In the genomic region with DNA sequence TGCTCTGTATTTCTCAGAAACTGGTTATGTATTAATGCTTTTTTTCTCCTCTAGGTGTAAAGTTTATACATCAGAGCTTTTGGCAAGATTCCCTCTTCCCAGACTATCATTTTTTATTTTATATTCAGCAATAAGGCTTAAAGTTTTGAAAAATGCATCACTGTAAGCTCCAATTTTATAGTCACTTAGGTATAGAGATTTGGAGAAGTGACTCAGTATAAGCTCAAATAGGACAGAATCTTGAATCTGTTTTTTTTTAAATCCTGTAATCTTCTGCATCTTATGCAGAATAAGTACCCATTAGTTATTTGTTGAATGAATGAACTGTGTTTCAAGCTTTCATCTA, we compare ENCODE assay signal across 2 cellular contexts.
TF ChIP-seq lines count a peak whose summit lies in the region.

No MANE protein-coding gene starts in this region.

TF ChIP-seq in HCT116, 20 proteins besides CTCF, POLR2A, EP300 and RAD21 (continued from another document):
- TF ChIP-seq TCF7L2 (IDR thresholded peaks at IDR 0.05; ENCODE audit: borderline replicate concordance, extremely low read depth, insufficient read depth, insufficient read length) (no peak), SRF (IDR thresholded peaks at IDR 0.05; ENCODE audit: low read depth) (no peak)
TF ChIP-seq in HCT116: peak in this region for 0.

TF ChIP-seq in WTC11, 78 proteins besides CTCF, POLR2A, EP300 and RAD21 (continued from another document):
- TF ChIP-seq JUN (CRISPR knock-in tag; IDR thresholded peaks at IDR 0.05) (no peak), NR1H2 (CRISPR knock-in tag; IDR thresholded peaks at IDR 0.05) (no peak), ZNF416 (CRISPR knock-in tag; IDR thresholded peaks at IDR 0.05) (no peak), CBFB (CRISPR knock-in tag; IDR thresholded peaks at IDR 0.05; ENCODE audit: low read depth) (no peak)
- TF ChIP-seq, protein P1, sequence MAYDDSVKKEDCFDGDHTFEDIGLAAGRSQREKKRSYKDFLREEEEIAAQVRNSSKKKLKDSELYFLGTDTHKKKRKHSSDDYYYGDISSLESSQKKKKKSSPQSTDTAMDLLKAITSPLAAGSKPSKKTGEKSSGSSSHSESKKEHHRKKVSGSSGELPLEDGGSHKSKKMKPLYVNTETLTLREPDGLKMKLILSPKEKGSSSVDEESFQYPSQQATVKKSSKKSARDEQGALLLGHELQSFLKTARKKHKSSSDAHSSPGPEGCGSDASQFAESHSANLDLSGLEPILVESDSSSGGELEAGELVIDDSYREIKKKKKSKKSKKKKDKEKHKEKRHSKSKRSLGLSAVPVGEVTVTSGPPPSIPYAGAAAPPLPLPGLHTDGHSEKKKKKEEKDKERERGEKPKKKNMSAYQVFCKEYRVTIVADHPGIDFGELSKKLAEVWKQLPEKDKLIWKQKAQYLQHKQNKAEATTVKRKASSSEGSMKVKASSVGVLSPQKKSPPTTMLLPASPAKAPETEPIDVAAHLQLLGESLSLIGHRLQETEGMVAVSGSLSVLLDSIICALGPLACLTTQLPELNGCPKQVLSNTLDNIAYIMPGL (CRISPR knock-in tag; IDR thresholded peaks at IDR 0.05), result no peak
- TF ChIP-seq, protein P2, sequence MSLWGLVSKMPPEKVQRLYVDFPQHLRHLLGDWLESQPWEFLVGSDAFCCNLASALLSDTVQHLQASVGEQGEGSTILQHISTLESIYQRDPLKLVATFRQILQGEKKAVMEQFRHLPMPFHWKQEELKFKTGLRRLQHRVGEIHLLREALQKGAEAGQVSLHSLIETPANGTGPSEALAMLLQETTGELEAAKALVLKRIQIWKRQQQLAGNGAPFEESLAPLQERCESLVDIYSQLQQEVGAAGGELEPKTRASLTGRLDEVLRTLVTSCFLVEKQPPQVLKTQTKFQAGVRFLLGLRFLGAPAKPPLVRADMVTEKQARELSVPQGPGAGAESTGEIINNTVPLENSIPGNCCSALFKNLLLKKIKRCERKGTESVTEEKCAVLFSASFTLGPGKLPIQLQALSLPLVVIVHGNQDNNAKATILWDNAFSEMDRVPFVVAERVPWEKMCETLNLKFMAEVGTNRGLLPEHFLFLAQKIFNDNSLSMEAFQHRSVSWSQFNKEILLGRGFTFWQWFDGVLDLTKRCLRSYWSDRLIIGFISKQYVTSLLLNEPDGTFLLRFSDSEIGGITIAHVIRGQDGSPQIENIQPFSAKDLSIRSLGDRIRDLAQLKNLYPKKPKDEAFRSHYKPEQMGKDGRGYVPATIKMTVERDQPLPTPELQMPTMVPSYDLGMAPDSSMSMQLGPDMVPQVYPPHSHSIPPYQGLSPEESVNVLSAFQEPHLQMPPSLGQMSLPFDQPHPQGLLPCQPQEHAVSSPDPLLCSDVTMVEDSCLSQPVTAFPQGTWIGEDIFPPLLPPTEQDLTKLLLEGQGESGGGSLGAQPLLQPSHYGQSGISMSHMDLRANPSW (CRISPR knock-in tag; conservative IDR thresholded peaks at IDR 0.05; ENCODE audit: low read depth), result no peak
